8 cellular contexts compared by ENCODE assay signal in genomic region chr2:87516369-87516967, GRCh38.
A peak's percentile ranks its signal among the peaks of the same experiment; 100 is the strongest.
DNase-seq lines count a peak whose midpoint lies in the region; ATAC-seq, FAIRE-seq and TF ChIP-seq lines count a peak whose summit lies in the region.
"Not testable (repeated sequence)": the region's sequence is repeated elsewhere in the genome, so short reads cannot be mapped to it uniquely, and the experiment has no call there.

No MANE protein-coding gene starts in this region.

- in situ Hi-C loops in K562 (cut with MboI), result not testable (repeated sequence)

- H3K4me3 Mint-ChIP-seq in activated B cell treated with CpG ODN at 0.5 μM for 24 hours, memory B cell: not testable (repeated sequence)
- H3K4me3 Mint-ChIP-seq in activated T-helper 17 cell treated with anti-CD3 and anti-CD28 coated beads, Interleukin-2, amount 50 U/mL, for 72 hours, result peak overlapping the region; percentile 33

- not testable (repeated sequence) for BruUV-seq in K562 (replicated peaks; lab: Mats Ljungman, UMichigan)

- not testable (repeated sequence) for H3K27ac ChIP-seq in BLaER1; DND-41 (ENCODE audit: low read length)
- H3K27ac ChIP-seq in OCI-LY3 (ENCODE audit: low read length) (peak overlapping the region; percentile 47; the same call in 1 of the 2 replicates), K562 (ENCODE audit: extremely low read depth, low read depth, low read length) (peak overlapping the region; percentile 59; the same call in 1 of the 3 replicates), spleen (peak overlapping the region in 5 of 8 donors; percentile 27 to 88 (median 69))

- DNase-seq in DND-41; activated B cell treated with CpG ODN at 0.5 μM for 24 hours; memory B cell (ENCODE audit: low spot score in 2 of 2); spleen: not testable (repeated sequence)
- peak; percentile 40 to 84 (median 54) for DNase-seq in K562 (ENCODE audit: extremely low read depth in 1 of 4, low spot score in 3 of 4)

- CTCF ChIA-PET in activated B cell treated with CpG ODN at 0.5 μM for 24 hours (lab: Charles Lee); K562 (lab: Yijun Ruan, JAX; ENCODE audit: low intra/inter-chr PET ratio): not testable (repeated sequence)

- not testable (repeated sequence) for H3K4me3 ChIP-seq in BLaER1; DND-41 (ENCODE audit: low read depth in 1 of 2, low read length in 2 of 2); OCI-LY3 (ENCODE audit: low read length); K562; spleen

- H3K4me1 ChIP-seq in BLaER1 (peaks cover 21% of the 10 kb centered on the region; the same call in 1 of the 2 replicates), DND-41 (ENCODE audit: insufficient read depth, low read length) (peaks cover 17% of the 10 kb centered on the region), OCI-LY3 (ENCODE audit: low read length) (peaks cover 46% of the 10 kb centered on the region), spleen (peaks cover 0 to 29% (median 9%) of the 10 kb centered on the region in 6 donors)
- not testable (repeated sequence) for H3K4me1 ChIP-seq in K562 (replicated peaks in 1 of 2; ENCODE audit: control insufficient read depth in 2 of 2, insufficient read depth in 2 of 2, low read length in 2 of 2)

- 0 out of 2 replicates have a peak overlapping the region, but pooled peaks have one; percentile 24 for H3K4me2 ChIP-seq in BLaER1
- H3K4me2 ChIP-seq in DND-41 (ENCODE audit: insufficient read depth, low read length), result not testable (repeated sequence)
- peak overlapping the region; percentile 7; the same call in 1 of the 2 replicates for H3K4me2 ChIP-seq in OCI-LY3 (ENCODE audit: low read length)
- peak overlapping the region; percentile 46; the same call in 1 of the 2 replicates for H3K4me2 ChIP-seq in K562 (ENCODE audit: insufficient read depth, low read length)

- peak overlapping the region; percentile 94 for H3K27ac Mint-ChIP-seq in activated B cell treated with CpG ODN at 0.5 μM for 24 hours
- not testable (repeated sequence) for H3K27ac Mint-ChIP-seq in activated T-helper 17 cell treated with anti-CD3 and anti-CD28 coated beads, Interleukin-2, amount 50 U/mL, for 72 hours
- peak overlapping the region; percentile 99 for H3K27ac Mint-ChIP-seq in memory B cell

- TF ChIP-seq POLR2A in K562 (conservative IDR thresholded peaks at IDR 0.05), result peak; percentile 60
- not testable (repeated sequence) for TF ChIP-seq POLR2A in spleen (IDR thresholded peaks at IDR 0.05)

- intact Hi-C loops in activated B cell treated with CpG ODN at 0.5 μM for 24 hours (cut with micrococcal nuclease); K562 (cut with micrococcal nuclease); spleen (cut with DNase I; ENCODE audit: low total_unique reads): not testable (repeated sequence)

- POLR2A ChIA-PET in activated B cell treated with CpG ODN at 0.5 μM for 24 hours (lab: Charles Lee); K562 (lab: Yijun Ruan, JAX): not testable (repeated sequence)

- H4K20me1 ChIP-seq in BLaER1; DND-41 (ENCODE audit: insufficient read depth, low read length); OCI-LY3 (ENCODE audit: insufficient read depth, low read length); K562 (replicated peaks; ENCODE audit: control insufficient read depth, insufficient read depth, low read length): not testable (repeated sequence)

- ATAC-seq in DND-41 (ENCODE audit: insufficient read depth, low read depth), result peak; percentile 25; the same call in 2 of the 3 replicates
- ATAC-seq in activated B cell treated with CpG ODN at 0.5 μM for 24 hours (ENCODE audit: low read depth); activated T-helper 17 cell treated with anti-CD3 and anti-CD28 coated beads, Interleukin-2, amount 50 U/mL, for 72 hours (replicated peaks); memory B cell (ENCODE audit: low read depth): not testable (repeated sequence)
- peak; percentile 53 for ATAC-seq in K562

- not testable (repeated sequence) for H3K36me3 Mint-ChIP-seq in activated B cell treated with CpG ODN at 0.5 μM for 24 hours (ENCODE audit: low read depth); activated T-helper 17 cell treated with anti-CD3 and anti-CD28 coated beads, Interleukin-2, amount 50 U/mL, for 72 hours (ENCODE audit: low read depth); memory B cell

- WGBS in K562 (ENCODE audit: insufficient coverage, low coverage, missing lambda C conversion rate), result 6% methylated on average over 6 of the region's 7 CpGs
- 62 to 86% (median 78%) methylated on average over 5 to 7 of the region's 7 CpGs for WGBS in spleen, 5 donors

- not testable (repeated sequence) for TF ChIP-seq RAD21 in K562 (CRISPR knock-in tag; conservative IDR thresholded peaks at IDR 0.05 in 1 of 2, IDR thresholded peaks at IDR 0.05 in 1 of 2)

- H3K79me2 ChIP-seq in DND-41 (ENCODE audit: insufficient read depth, low read length), result not testable (repeated sequence)
- peaks cover 15% of the 10 kb centered on the region for H3K79me2 ChIP-seq in OCI-LY3 (ENCODE audit: low read length)
- H3K79me2 ChIP-seq in K562 (ENCODE audit: control insufficient read depth, insufficient read depth, low read length), result peaks cover 51% of the 10 kb centered on the region

- TF ChIP-seq EP300 in K562 (IDR thresholded peaks at IDR 0.05; ENCODE audit: low read length), result 0 out of 2 replicates have a peak, but pooled peaks have one; percentile 61

- H3K4me1 Mint-ChIP-seq in activated B cell treated with CpG ODN at 0.5 μM for 24 hours (peaks cover 41% of the 10 kb centered on the region), memory B cell (peaks cover 16% of the 10 kb centered on the region)
- H3K4me1 Mint-ChIP-seq in activated T-helper 17 cell treated with anti-CD3 and anti-CD28 coated beads, Interleukin-2, amount 50 U/mL, for 72 hours, result not testable (repeated sequence)

- not testable (repeated sequence) for H2AFZ ChIP-seq in DND-41 (ENCODE audit: low read depth, low read length); OCI-LY3 (ENCODE audit: low read depth, low read length); K562 (ENCODE audit: low read depth, low read length)

- not testable (repeated sequence) for H3K36me3 ChIP-seq in BLaER1; DND-41 (ENCODE audit: insufficient read depth, low read length); OCI-LY3 (replicated peaks; ENCODE audit: low read depth, low read length); K562 (ENCODE audit: control insufficient read depth, insufficient read depth, low read length); spleen

- not testable (repeated sequence) for H3K27me3 Mint-ChIP-seq in activated B cell treated with CpG ODN at 0.5 μM for 24 hours; activated T-helper 17 cell treated with anti-CD3 and anti-CD28 coated beads, Interleukin-2, amount 50 U/mL, for 72 hours; memory B cell

- FAIRE-seq in K562 (lab: Jason Lieb, UNC), result peak; percentile 80

- not testable (repeated sequence) for H3K9me3 Mint-ChIP-seq in activated B cell treated with CpG ODN at 0.5 μM for 24 hours; activated T-helper 17 cell treated with anti-CD3 and anti-CD28 coated beads, Interleukin-2, amount 50 U/mL, for 72 hours; memory B cell

- not testable (repeated sequence) for H3K27me3 ChIP-seq in BLaER1; DND-41 (ENCODE audit: insufficient read depth, low read length, poor library complexity); OCI-LY3 (ENCODE audit: low read depth, low read length); K562 (ENCODE audit: control insufficient read depth in 2 of 2, insufficient read depth in 2 of 2, low read length in 2 of 2); spleen (replicated peaks in 1 of 7)

- not testable (repeated sequence) for H3K9ac ChIP-seq in BLaER1; DND-41 (ENCODE audit: low read depth, low read length)
- H3K9ac ChIP-seq in OCI-LY3 (ENCODE audit: low read length), result peak overlapping the region; percentile 40; the same call in 1 of the 2 replicates
- peak overlapping the region in 1 of 2 experiments; percentile 46; a peak in 1 of 4 replicates for H3K9ac ChIP-seq in K562 (ENCODE audit: insufficient read depth in 1 of 2, low read depth in 2 of 2, low read length in 2 of 2)

- not testable (repeated sequence) for TF ChIP-seq CTCF in DND-41 (IDR thresholded peaks at IDR 0.05; ENCODE audit: borderline replicate concordance, extremely low read depth, low read length, poor library complexity, severe bottlenecking); OCI-LY3 (IDR thresholded peaks at IDR 0.05; ENCODE audit: low read depth, low read length); activated B cell treated with CpG ODN at 0.5 μM for 24 hours (IDR thresholded peaks at IDR 0.05); K562 (IDR thresholded peaks at IDR 0.05 in 2 of 3, conservative IDR thresholded peaks at IDR 0.05 in 1 of 3; ENCODE audit: insufficient read depth in 2 of 3, low read depth in 1 of 3, low read length in 3 of 3); spleen (IDR thresholded peaks at IDR 0.05 in 8 of 11, conservative IDR thresholded peaks at IDR 0.05 in 3 of 11)

- H3K9me3 ChIP-seq in BLaER1; DND-41 (ENCODE audit: insufficient read depth, low read length, severe bottlenecking); OCI-LY3 (ENCODE audit: insufficient read depth, low read length); K562 (replicated peaks; ENCODE audit: control insufficient read depth, insufficient read depth, low read depth, low read length); spleen: not testable (repeated sequence)

- H3K9me1 ChIP-seq in K562 (ENCODE audit: control insufficient read depth, insufficient read depth, low read length), result not testable (repeated sequence)

TF ChIP-seq in K562, 482 proteins besides CTCF, POLR2A, EP300 and RAD21 (continues in another document):
- 0 out of 2 replicates have a peak, but pooled peaks have one; percentile 21 for TF ChIP-seq ATF7 (IDR thresholded peaks at IDR 0.05)
